ENCODE assay signal across 37 cellular contexts in genomic region chr7:122605929-122606328, GRCh38.
"Had no signal": no experiment of that assay in that cellular context is flagged by ENCODE, and none has a peak within 500 bp of the region (broad histone marks: within the 10 kb centered on the region; RNA-seq: fewer than 3 reads in every experiment).

No MANE protein-coding gene starts in this region.

- DNase-seq: Karpas-422, Kasumi-1, MG63, MM.1S, MV-4-11, NCI-H1048, NCI-H1092, NCI-H1092 treated with DMSO at 0.1 percent for 48 hours, NCI-H1105, NCI-H1105 treated with DMSO at 0.1 percent for 48 hours, NCI-H1417, NCI-H1417 treated with DMSO at 0.1 percent for 48 hours, NCI-H1436, NCI-H1436 treated with DMSO at 0.1 percent for 48 hours, NCI-H146, NCI-H1694, NCI-H1694 treated with DMSO at 0.1 percent for 48 hours, NCI-H187, NCI-H187 treated with DMSO at 0.1 percent for 48 hours, NCI-H1930, NCI-H2029, NCI-H2029 treated with DMSO at 0.1 percent for 48 hours, NCI-H2081, NCI-H2081 treated with DMSO at 0.1 percent for 48 hours, NCI-H2107, NCI-H2171, NCI-H2171 treated with DMSO at 0.1 percent for 48 hours, NCI-H2227 treated with DMSO at 0.1 percent for 48 hours, NCI-H226, NCI-H345, NCI-H446, NCI-H446 treated with DMSO at 0.1 percent for 48 hours, NCI-H510A, NCI-H510A treated with DMSO at 0.1 percent for 48 hours, NCI-H524, NCI-H524 treated with DMSO at 0.1 percent for 48 hours, NCI-H526 had no signal

- H3K4me3 ChIP-seq: MG63 had no signal

- H3K36me3 ChIP-seq: MG63 had no signal

- H3K9me3 ChIP-seq: MG63 had no signal

- H3K27me3 ChIP-seq: MG63 had no signal
